Comparison of ENCODE assay signal across 1 cellular context in the genomic region with DNA sequence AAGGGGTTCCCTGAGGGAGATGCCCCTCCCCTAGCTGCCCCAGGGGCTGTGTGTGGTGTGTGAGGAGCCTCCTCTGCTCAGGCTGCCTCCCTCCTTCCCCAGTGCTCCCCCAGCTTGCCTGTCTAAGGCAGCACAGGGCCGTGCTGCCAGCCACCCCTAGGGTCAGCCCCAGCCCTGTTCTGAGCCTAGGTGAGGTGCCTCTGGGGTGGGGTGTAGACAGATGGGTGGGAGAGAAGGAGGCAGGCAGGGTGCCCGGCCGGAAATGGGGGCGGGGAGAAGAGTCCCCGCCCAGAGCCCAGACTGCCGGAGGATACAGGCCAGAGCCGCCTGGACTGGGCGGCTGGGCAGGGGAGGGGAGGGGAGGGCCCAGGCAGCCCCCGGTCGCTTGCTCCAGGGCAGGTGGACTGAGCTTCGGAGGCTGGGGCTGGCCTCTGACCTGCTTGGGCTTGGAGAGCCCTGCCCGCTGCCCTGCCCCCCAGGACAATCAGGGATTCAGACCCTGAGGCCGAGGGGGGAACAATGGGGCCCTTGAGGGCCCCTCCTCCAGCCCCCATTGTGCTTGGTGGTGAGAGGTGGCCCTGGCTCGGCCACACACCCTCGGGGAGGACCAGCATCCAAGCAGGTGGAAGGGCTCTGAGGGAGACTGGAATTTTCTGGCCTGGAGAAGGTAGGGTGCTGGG.
TF ChIP-seq lines count a peak whose summit lies in the region.

A gene (plus strand): TSS at position 590 of the 680 bp plus-strand sequence. CDS start 7,829 bp downstream, outside the sequence.

TF ChIP-seq in HepG2, 621 proteins besides CTCF, POLR2A, EP300 and RAD21 (continued from another document and continues in another):
- TF ChIP-seq, protein P1, sequence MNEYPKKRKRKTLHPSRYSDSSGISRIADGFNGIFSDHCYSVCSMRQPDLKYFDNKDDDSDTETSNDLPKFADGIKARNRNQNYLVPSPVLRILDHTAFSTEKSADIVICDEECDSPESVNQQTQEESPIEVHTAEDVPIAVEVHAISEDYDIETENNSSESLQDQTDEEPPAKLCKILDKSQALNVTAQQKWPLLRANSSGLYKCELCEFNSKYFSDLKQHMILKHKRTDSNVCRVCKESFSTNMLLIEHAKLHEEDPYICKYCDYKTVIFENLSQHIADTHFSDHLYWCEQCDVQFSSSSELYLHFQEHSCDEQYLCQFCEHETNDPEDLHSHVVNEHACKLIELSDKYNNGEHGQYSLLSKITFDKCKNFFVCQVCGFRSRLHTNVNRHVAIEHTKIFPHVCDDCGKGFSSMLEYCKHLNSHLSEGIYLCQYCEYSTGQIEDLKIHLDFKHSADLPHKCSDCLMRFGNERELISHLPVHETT (CRISPR knock-in tag; conservative IDR thresholded peaks at IDR 0.05), result no peak
- TF ChIP-seq NFYC (CRISPR knock-in tag; IDR thresholded peaks at IDR 0.05) (no peak), ZNF296 (CRISPR knock-in tag; conservative IDR thresholded peaks at IDR 0.05) (no peak), POGZ (CRISPR knock-in tag; IDR thresholded peaks at IDR 0.05) (no peak), PITX1 (CRISPR knock-in tag; IDR thresholded peaks at IDR 0.05) (no peak; the same call in 1 of the 2 replicates), PHF21A (CRISPR knock-in tag; IDR thresholded peaks at IDR 0.05) (peak; percentile 79), CBFB (CRISPR knock-in tag; IDR thresholded peaks at IDR 0.05) (no peak), ZNF235 (CRISPR knock-in tag; IDR thresholded peaks at IDR 0.05; ENCODE audit: borderline replicate concordance) (no peak), IRX3 (CRISPR knock-in tag; IDR thresholded peaks at IDR 0.05; ENCODE audit: borderline replicate concordance, low read depth) (no peak), GABPB1 (CRISPR knock-in tag; IDR thresholded peaks at IDR 0.05) (peak; percentile 80; the same call in 1 of the 2 replicates), ZNF724P (CRISPR knock-in tag; IDR thresholded peaks at IDR 0.05; ENCODE audit: borderline replicate concordance) (no peak), MTF2 (CRISPR knock-in tag; IDR thresholded peaks at IDR 0.05; ENCODE audit: borderline replicate concordance) (no peak; the same call in 1 of the 2 replicates), MIER3 (CRISPR knock-in tag; IDR thresholded peaks at IDR 0.05; ENCODE audit: borderline replicate concordance) (no peak), HCFC1 (IDR thresholded peaks at IDR 0.05; ENCODE audit: low read depth, low read length) (no peak), ZFP1 (CRISPR knock-in tag; IDR thresholded peaks at IDR 0.05) (no peak), ZNF230 (CRISPR knock-in tag; IDR thresholded peaks at IDR 0.05) (no peak), GATAD2A (CRISPR knock-in tag; IDR thresholded peaks at IDR 0.05) (peak; percentile 11; the same call in 1 of the 2 replicates), HDAC6 (IDR thresholded peaks at IDR 0.05; ENCODE audit: low read depth, low read length) (no peak), RFXAP (CRISPR knock-in tag; IDR thresholded peaks at IDR 0.05; ENCODE audit: borderline replicate concordance) (no peak), ZFP41 (CRISPR knock-in tag; IDR thresholded peaks at IDR 0.05; ENCODE audit: borderline replicate concordance) (no peak), MED13 (CRISPR knock-in tag; IDR thresholded peaks at IDR 0.05) (no peak), MAFF (IDR thresholded peaks at IDR 0.05; ENCODE audit: low read depth, low read length) (no peak), ZNF703 (CRISPR knock-in tag; IDR thresholded peaks at IDR 0.05; ENCODE audit: borderline replicate concordance) (no peak), HNRNPL (IDR thresholded peaks at IDR 0.05; ENCODE audit: low read depth, low read length) (no peak), HES4 (CRISPR knock-in tag; IDR thresholded peaks at IDR 0.05; ENCODE audit: borderline replicate concordance) (no peak), SPEN (CRISPR knock-in tag; IDR thresholded peaks at IDR 0.05; ENCODE audit: low read depth) (peak; percentile 38; the same call in 1 of the 2 replicates), ZNF674 (CRISPR knock-in tag; IDR thresholded peaks at IDR 0.05; ENCODE audit: low read depth) (no peak), ZNF850 (CRISPR knock-in tag; conservative IDR thresholded peaks at IDR 0.05) (0 out of 2 replicates have a peak, but pooled peaks have one; percentile 49), ZNF672 (CRISPR knock-in tag; IDR thresholded peaks at IDR 0.05) (no peak), SP140L (CRISPR knock-in tag; IDR thresholded peaks at IDR 0.05; ENCODE audit: borderline replicate concordance) (no peak), ZNF670 (CRISPR knock-in tag; IDR thresholded peaks at IDR 0.05; ENCODE audit: borderline replicate concordance) (peak; percentile 74; the same call in 1 of the 2 replicates), ZNF446 (CRISPR knock-in tag; IDR thresholded peaks at IDR 0.05) (no peak), ZMYM2 (CRISPR knock-in tag; IDR thresholded peaks at IDR 0.05) (no peak), SNRNP70 (IDR thresholded peaks at IDR 0.05; ENCODE audit: low read depth, low read length) (no peak), TGIF2 (CRISPR knock-in tag; IDR thresholded peaks at IDR 0.05) (no peak), KMT2A (CRISPR knock-in tag; IDR thresholded peaks at IDR 0.05) (no peak), JUND (CRISPR knock-in tag; IDR thresholded peaks at IDR 0.05) (no peak), KDM2A (CRISPR knock-in tag; IDR thresholded peaks at IDR 0.05; ENCODE audit: borderline replicate concordance, low read depth) (no peak), SRSF1 (optimal IDR thresholded peaks at IDR 0.05; ENCODE audit: low read depth, low read length) (peak; percentile 66), KAT7 (CRISPR knock-in tag; IDR thresholded peaks at IDR 0.05; ENCODE audit: borderline replicate concordance) (no peak), CCAR2 (optimal IDR thresholded peaks at IDR 0.05; ENCODE audit: low read depth, low read length) (no peak), IKZF1 (IDR thresholded peaks at IDR 0.05) (no peak)
- TF ChIP-seq, protein P2, sequence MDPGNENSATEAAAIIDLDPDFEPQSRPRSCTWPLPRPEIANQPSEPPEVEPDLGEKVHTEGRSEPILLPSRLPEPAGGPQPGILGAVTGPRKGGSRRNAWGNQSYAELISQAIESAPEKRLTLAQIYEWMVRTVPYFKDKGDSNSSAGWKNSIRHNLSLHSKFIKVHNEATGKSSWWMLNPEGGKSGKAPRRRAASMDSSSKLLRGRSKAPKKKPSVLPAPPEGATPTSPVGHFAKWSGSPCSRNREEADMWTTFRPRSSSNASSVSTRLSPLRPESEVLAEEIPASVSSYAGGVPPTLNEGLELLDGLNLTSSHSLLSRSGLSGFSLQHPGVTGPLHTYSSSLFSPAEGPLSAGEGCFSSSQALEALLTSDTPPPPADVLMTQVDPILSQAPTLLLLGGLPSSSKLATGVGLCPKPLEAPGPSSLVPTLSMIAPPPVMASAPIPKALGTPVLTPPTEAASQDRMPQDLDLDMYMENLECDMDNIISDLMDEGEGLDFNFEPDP (CRISPR knock-in tag; conservative IDR thresholded peaks at IDR 0.05), result no peak
- TF ChIP-seq, protein P3, sequence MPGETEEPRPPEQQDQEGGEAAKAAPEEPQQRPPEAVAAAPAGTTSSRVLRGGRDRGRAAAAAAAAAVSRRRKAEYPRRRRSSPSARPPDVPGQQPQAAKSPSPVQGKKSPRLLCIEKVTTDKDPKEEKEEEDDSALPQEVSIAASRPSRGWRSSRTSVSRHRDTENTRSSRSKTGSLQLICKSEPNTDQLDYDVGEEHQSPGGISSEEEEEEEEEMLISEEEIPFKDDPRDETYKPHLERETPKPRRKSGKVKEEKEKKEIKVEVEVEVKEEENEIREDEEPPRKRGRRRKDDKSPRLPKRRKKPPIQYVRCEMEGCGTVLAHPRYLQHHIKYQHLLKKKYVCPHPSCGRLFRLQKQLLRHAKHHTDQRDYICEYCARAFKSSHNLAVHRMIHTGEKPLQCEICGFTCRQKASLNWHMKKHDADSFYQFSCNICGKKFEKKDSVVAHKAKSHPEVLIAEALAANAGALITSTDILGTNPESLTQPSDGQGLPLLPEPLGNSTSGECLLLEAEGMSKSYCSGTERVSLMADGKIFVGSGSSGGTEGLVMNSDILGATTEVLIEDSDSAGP (CRISPR knock-in tag; IDR thresholded peaks at IDR 0.05; ENCODE audit: borderline replicate concordance), result no peak
- TF ChIP-seq, protein P4, sequence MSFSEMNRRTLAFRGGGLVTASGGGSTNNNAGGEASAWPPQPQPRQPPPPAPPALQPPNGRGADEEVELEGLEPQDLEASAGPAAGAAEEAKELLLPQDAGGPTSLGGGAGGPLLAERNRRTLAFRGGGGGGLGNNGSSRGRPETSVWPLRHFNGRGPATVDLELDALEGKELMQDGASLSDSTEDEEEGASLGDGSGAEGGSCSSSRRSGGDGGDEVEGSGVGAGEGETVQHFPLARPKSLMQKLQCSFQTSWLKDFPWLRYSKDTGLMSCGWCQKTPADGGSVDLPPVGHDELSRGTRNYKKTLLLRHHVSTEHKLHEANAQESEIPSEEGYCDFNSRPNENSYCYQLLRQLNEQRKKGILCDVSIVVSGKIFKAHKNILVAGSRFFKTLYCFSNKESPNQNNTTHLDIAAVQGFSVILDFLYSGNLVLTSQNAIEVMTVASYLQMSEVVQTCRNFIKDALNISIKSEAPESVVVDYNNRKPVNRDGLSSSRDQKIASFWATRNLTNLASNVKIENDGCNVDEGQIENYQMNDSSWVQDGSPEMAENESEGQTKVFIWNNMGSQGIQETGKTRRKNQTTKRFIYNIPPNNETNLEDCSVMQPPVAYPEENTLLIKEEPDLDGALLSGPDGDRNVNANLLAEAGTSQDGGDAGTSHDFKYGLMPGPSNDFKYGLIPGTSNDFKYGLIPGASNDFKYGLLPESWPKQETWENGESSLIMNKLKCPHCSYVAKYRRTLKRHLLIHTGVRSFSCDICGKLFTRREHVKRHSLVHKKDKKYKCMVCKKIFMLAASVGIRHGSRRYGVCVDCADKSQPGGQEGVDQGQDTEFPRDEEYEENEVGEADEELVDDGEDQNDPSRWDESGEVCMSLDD (CRISPR knock-in tag; IDR thresholded peaks at IDR 0.05; ENCODE audit: borderline replicate concordance), result no peak
- TF ChIP-seq, protein P5, sequence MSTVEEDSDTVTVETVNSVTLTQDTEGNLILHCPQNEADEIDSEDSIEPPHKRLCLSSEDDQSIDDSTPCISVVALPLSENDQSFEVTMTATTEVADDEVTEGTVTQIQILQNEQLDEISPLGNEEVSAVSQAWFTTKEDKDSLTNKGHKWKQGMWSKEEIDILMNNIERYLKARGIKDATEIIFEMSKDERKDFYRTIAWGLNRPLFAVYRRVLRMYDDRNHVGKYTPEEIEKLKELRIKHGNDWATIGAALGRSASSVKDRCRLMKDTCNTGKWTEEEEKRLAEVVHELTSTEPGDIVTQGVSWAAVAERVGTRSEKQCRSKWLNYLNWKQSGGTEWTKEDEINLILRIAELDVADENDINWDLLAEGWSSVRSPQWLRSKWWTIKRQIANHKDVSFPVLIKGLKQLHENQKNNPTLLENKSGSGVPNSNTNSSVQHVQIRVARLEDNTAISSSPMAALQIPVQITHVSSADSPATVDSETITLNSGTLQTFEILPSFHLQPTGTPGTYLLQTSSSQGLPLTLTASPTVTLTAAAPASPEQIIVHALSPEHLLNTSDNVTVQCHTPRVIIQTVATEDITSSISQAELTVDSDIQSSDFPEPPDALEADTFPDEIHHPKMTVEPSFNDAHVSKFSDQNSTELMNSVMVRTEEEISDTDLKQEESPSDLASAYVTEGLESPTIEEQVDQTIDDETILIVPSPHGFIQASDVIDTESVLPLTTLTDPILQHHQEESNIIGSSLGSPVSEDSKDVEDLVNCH (CRISPR knock-in tag; IDR thresholded peaks at IDR 0.05), result no peak
- TF ChIP-seq, protein P6, sequence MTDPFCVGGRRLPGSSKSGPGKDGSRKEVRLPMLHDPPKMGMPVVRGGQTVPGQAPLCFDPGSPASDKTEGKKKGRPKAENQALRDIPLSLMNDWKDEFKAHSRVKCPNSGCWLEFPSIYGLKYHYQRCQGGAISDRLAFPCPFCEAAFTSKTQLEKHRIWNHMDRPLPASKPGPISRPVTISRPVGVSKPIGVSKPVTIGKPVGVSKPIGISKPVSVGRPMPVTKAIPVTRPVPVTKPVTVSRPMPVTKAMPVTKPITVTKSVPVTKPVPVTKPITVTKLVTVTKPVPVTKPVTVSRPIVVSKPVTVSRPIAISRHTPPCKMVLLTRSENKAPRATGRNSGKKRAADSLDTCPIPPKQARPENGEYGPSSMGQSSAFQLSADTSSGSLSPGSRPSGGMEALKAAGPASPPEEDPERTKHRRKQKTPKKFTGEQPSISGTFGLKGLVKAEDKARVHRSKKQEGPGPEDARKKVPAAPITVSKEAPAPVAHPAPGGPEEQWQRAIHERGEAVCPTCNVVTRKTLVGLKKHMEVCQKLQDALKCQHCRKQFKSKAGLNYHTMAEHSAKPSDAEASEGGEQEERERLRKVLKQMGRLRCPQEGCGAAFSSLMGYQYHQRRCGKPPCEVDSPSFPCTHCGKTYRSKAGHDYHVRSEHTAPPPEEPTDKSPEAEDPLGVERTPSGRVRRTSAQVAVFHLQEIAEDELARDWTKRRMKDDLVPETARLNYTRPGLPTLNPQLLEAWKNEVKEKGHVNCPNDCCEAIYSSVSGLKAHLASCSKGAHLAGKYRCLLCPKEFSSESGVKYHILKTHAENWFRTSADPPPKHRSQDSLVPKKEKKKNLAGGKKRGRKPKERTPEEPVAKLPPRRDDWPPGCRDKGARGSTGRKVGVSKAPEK (CRISPR knock-in tag; IDR thresholded peaks at IDR 0.05; ENCODE audit: borderline replicate concordance), result no peak
- TF ChIP-seq, protein P7, sequence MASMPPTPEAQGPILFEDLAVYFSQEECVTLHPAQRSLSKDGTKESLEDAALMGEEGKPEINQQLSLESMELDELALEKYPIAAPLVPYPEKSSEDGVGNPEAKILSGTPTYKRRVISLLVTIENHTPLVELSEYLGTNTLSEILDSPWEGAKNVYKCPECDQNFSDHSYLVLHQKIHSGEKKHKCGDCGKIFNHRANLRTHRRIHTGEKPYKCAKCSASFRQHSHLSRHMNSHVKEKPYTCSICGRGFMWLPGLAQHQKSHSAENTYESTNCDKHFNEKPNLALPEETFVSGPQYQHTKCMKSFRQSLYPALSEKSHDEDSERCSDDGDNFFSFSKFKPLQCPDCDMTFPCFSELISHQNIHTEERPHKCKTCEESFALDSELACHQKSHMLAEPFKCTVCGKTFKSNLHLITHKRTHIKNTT (CRISPR knock-in tag; IDR thresholded peaks at IDR 0.05), result no peak
- TF ChIP-seq, protein P8, sequence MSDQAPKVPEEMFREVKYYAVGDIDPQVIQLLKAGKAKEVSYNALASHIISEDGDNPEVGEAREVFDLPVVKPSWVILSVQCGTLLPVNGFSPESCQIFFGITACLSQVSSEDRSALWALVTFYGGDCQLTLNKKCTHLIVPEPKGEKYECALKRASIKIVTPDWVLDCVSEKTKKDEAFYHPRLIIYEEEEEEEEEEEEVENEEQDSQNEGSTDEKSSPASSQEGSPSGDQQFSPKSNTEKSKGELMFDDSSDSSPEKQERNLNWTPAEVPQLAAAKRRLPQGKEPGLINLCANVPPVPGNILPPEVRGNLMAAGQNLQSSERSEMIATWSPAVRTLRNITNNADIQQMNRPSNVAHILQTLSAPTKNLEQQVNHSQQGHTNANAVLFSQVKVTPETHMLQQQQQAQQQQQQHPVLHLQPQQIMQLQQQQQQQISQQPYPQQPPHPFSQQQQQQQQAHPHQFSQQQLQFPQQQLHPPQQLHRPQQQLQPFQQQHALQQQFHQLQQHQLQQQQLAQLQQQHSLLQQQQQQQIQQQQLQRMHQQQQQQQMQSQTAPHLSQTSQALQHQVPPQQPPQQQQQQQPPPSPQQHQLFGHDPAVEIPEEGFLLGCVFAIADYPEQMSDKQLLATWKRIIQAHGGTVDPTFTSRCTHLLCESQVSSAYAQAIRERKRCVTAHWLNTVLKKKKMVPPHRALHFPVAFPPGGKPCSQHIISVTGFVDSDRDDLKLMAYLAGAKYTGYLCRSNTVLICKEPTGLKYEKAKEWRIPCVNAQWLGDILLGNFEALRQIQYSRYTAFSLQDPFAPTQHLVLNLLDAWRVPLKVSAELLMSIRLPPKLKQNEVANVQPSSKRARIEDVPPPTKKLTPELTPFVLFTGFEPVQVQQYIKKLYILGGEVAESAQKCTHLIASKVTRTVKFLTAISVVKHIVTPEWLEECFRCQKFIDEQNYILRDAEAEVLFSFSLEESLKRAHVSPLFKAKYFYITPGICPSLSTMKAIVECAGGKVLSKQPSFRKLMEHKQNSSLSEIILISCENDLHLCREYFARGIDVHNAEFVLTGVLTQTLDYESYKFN (CRISPR knock-in tag; conservative IDR thresholded peaks at IDR 0.05), result peak; percentile 39
